In the genomic region with DNA sequence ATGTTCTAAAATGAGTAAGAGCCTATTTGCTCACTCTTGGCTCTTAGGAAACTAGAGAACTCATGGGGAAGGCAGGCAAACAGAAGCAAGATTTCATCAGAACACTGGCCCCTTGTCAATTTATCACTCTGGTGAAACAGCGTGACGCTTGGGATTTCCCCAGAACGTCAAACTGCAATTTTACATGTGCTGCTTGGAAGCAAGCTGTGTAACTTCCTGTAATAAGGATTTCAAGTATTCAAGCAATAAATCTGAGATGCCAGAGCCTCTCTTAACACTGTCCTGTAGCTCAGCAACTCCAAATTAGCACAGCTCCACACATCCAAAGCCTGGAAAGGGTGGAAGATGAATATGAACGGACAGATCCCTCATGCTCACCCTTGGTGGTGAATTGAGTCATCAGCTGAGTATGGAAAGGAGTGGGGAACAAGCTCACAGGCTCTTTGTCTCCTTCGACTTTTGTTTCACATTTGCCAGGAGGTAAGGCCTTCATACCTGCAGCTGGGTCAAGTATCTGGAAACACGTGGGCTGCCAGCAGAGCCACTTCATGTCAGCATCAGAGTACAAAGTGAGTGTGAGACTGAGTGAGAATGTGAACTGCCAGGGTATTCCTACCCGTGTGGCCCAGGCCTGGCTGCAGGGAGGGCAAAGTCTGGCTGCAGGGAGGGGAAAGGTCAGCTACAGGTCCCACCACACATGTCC, we compare ENCODE assay signal across 8 cellular contexts.
DNase-seq lines count a peak whose midpoint lies in the region; ATAC-seq and TF ChIP-seq lines count a peak whose summit lies in the region.

No MANE protein-coding gene starts in this region.

- TF ChIP-seq CTCF in MCF 10A (IDR thresholded peaks at IDR 0.05; ENCODE audit: unreplicated experiment) (no peak), nephron progenitor cell (IDR thresholded peaks at IDR 0.05) (no peak)

- peak overlapping the region; percentile 91 for H3K27ac Mint-ChIP-seq in MCF 10A (ENCODE audit: low read depth, unreplicated experiment)
- H3K27ac Mint-ChIP-seq in nephron progenitor cell: no peak overlapping the region

- POLR2A ChIA-PET in MCF 10A (lab: Yijun Ruan, JAX): interaction anchor here (0.7 to 3.7 kb wide), 23 partner anchors 9 to 314 kb away, joined by 3 to 70 read pairs (median 4); partner anchors contain the start of gene NAMPT

- H3K4me3 Mint-ChIP-seq in MCF 10A (ENCODE audit: unreplicated experiment) (peak overlapping the region; percentile 68), nephron progenitor cell (no peak overlapping the region)

- intact Hi-C loops in MCF 10A (cut with micrococcal nuclease): loop anchor here (1.0 kb wide), 2 partner anchors 79 to 140 kb away; no protein-coding TSS in a partner anchor

- H3K9me3 Mint-ChIP-seq in MCF 10A (ENCODE audit: unreplicated experiment): no peaks in the 10 kb centered on the region
- H3K9me3 Mint-ChIP-seq in nephron progenitor cell: no peaks in the 10 kb centered on the region

- H3K4me1 Mint-ChIP-seq in MCF 10A (ENCODE audit: insufficient read depth, unreplicated experiment) (peaks cover 53% of the 10 kb centered on the region), nephron progenitor cell (peaks cover 10% of the 10 kb centered on the region)

- H3K27me3 Mint-ChIP-seq in MCF 10A (ENCODE audit: insufficient read depth, unreplicated experiment) (no peaks in the 10 kb centered on the region), nephron progenitor cell (ENCODE audit: low read depth, poor library complexity) (no peaks in the 10 kb centered on the region)

- BruUV-seq in MCF 10A (replicated peaks; lab: Mats Ljungman, UMichigan): TSS peak; percentile 90

- CTCF ChIA-PET in MCF 10A (lab: Yijun Ruan, JAX): interaction anchor here (0.5 to 2.6 kb wide), 10 partner anchors 10 to 254 kb away, joined by 3 to 9 read pairs (median 4); partner anchors contain the start of gene NAMPT

- H3K36me3 Mint-ChIP-seq in MCF 10A (ENCODE audit: insufficient read depth, unreplicated experiment): no peaks in the 10 kb centered on the region
- no peaks in the 10 kb centered on the region for H3K36me3 Mint-ChIP-seq in nephron progenitor cell (ENCODE audit: low read depth)

- in situ Hi-C loops in Caki2 (cut with HindIII; ENCODE audit: low pct_unique_long_range_greater_than_20kb, low sequenced_read_pairs): no loop called here

- peak; percentile 83 for DNase-seq in Caki2 (ENCODE audit: low read depth)
- peak; percentile 3 for DNase-seq in T follicular helper cell (ENCODE audit: low read depth)
- peak; percentile 99 for DNase-seq in MCF 10A (ENCODE audit: unreplicated experiment)
- peak; percentile 76 to 98 for DNase-seq in lung microvascular endothelial cell (ENCODE audit: low read depth in 2 of 2)
- DNase-seq in stimulated activated CD8-positive, alpha-beta memory T cell treated with anti-CD3 and anti-CD28 coated beads, Interleukin-4, amount 100 ng/mL, for 24 hours (ENCODE audit: low read depth): peak; percentile 56
- no peak for DNase-seq in nephron progenitor cell

- peak; percentile 91 for ATAC-seq in GM19463 (IDR thresholded peaks at IDR 0.05; ENCODE audit: unreplicated experiment)
- ATAC-seq in HG03558 (IDR thresholded peaks at IDR 0.05; ENCODE audit: extremely low read depth, unreplicated experiment): peak; percentile 91
